23 cellular contexts compared by ENCODE assay signal in genomic region chr4:40912455-40913055, GRCh38.
A peak's percentile ranks its signal among the peaks of the same experiment; 100 is the strongest.
DNase-seq lines count a peak whose midpoint lies in the region; ATAC-seq and TF ChIP-seq lines count a peak whose summit lies in the region.
"Had no signal": no experiment of that assay in that cellular context is flagged by ENCODE, and none has a peak within 500 bp of the region (broad histone marks: within the 10 kb centered on the region; RNA-seq: fewer than 3 reads in every experiment).

No MANE protein-coding gene starts in this region.

- no peaks in the 10 kb centered on the region for H3K36me3 ChIP-seq in hepatocyte (replicated peaks; ENCODE audit: insufficient read depth, low read depth)

- no peaks in the 10 kb centered on the region for H3K9me3 ChIP-seq in hepatocyte (ENCODE audit: low read depth)

- no peaks in the 10 kb centered on the region for H3K9me2 ChIP-seq in hepatocyte (replicated peaks; ENCODE audit: insufficient read depth)

- CTCF ChIA-PET in WTC11 (lab: Charles Lee) = interaction anchor here (0.9 to 1.8 kb wide), 7 partner anchors 12 to 344 kb away, joined by 3 to 6 read pairs (median 4); partner anchors contain the start of gene UCHL1

- no peaks in the 10 kb centered on the region for H3K27me3 ChIP-seq in hepatocyte

- H3K27ac ChIP-seq in hepatocyte = peak overlapping the region; percentile 40
- H3K27ac ChIP-seq: parathyroid adenoma had no signal

- no peaks in the 10 kb centered on the region for H4K20me1 ChIP-seq in hepatocyte (ENCODE audit: insufficient read depth, poor library complexity, severe bottlenecking)

- no peaks in the 10 kb centered on the region for H3K79me2 ChIP-seq in hepatocyte
- H3K79me2 ChIP-seq: parathyroid adenoma had no signal

- H3K4me1 ChIP-seq in hepatocyte (ENCODE audit: insufficient read depth) = peaks cover 5% of the 10 kb centered on the region
- H3K4me1 ChIP-seq: parathyroid adenoma had no signal

- no peak overlapping the region for H3K4me2 ChIP-seq in hepatocyte

- H2AFZ ChIP-seq in hepatocyte = no peak overlapping the region
- H2AFZ ChIP-seq: parathyroid adenoma had no signal

- no peak for ATAC-seq in stimulated activated naive CD8-positive, alpha-beta T cell treated with anti-CD3 and anti-CD28 coated beads, Interleukin-15, Interleukin-2, amounts not matched to agents 100 U/mL and 50 U/mL, for 24 hours
- no peak for ATAC-seq in WTC11
- ATAC-seq: HepG2, PC-3 had no signal

- H3K4me3 Mint-ChIP-seq in activated naive CD4-positive, alpha-beta T cell treated with anti-CD3 and anti-CD28 coated beads, Interleukin-2, amount 50 U/mL, for 24 hours = no peak overlapping the region
- H3K4me3 Mint-ChIP-seq in WTC11 = no peak overlapping the region
- H3K4me3 Mint-ChIP-seq: CD4-positive, alpha-beta T cell; H9; naive B cell had no signal

- WGBS in hepatocyte (ENCODE audit: low lambda C conversion rate, missing lambda C conversion rate) = 80% methylated on average over 11 of the region's 11 CpGs

- no peaks in the 10 kb centered on the region for H3K9me3 Mint-ChIP-seq in activated naive CD4-positive, alpha-beta T cell treated with anti-CD3 and anti-CD28 coated beads, Interleukin-2, amount 50 U/mL, for 24 hours
- H3K9me3 Mint-ChIP-seq in WTC11 = peaks cover 4% of the 10 kb centered on the region; the same call in 1 of the 2 replicates
- H3K9me3 Mint-ChIP-seq: activated T-helper 2 cell treated with anti-CD3 and anti-CD28 coated beads, Interferon-gamma antibody, Interleukin-2, Interleukin-4, amounts not matched to agents 10 μg/mL and 5 μg/mL and 100 μg/mL, durations not matched to agents 14 hours and 24 hours and 36 hours; CD4-positive, alpha-beta T cell; H9 had no signal

- H3K4me1 Mint-ChIP-seq in activated naive CD4-positive, alpha-beta T cell treated with anti-CD3 and anti-CD28 coated beads, Interleukin-2, amount 50 U/mL, for 24 hours = peaks cover 31% of the 10 kb centered on the region
- H3K4me1 Mint-ChIP-seq in WTC11 = peaks cover 19% of the 10 kb centered on the region; the same call in 1 of the 2 replicates

- H3K36me3 Mint-ChIP-seq in activated naive CD4-positive, alpha-beta T cell treated with anti-CD3 and anti-CD28 coated beads, Interleukin-2, amount 50 U/mL, for 24 hours = no peaks in the 10 kb centered on the region
- H3K36me3 Mint-ChIP-seq in WTC11 = no peaks in the 10 kb centered on the region
- H3K36me3 Mint-ChIP-seq: naive B cell had no signal

- no peak overlapping the region for H3K4me3 ChIP-seq in hepatocyte

- POLR2A ChIA-PET in WTC11 (lab: Charles Lee) = no interaction called here

- no peaks in the 10 kb centered on the region for H3K27me3 Mint-ChIP-seq in activated naive CD4-positive, alpha-beta T cell treated with anti-CD3 and anti-CD28 coated beads, Interleukin-2, amount 50 U/mL, for 24 hours
- H3K27me3 Mint-ChIP-seq in WTC11 (ENCODE audit: low read depth) = no peaks in the 10 kb centered on the region
- H3K27me3 Mint-ChIP-seq: CD4-positive, alpha-beta T cell had no signal

- peak overlapping the region; percentile 79 for H3K27ac Mint-ChIP-seq in activated naive CD4-positive, alpha-beta T cell treated with anti-CD3 and anti-CD28 coated beads, Interleukin-2, amount 50 U/mL, for 24 hours
- H3K27ac Mint-ChIP-seq in WTC11 = no peak overlapping the region
- H3K27ac Mint-ChIP-seq: activated T-helper 2 cell treated with anti-CD3 and anti-CD28 coated beads, Interferon-gamma antibody, Interleukin-2, Interleukin-4, amounts not matched to agents 10 μg/mL and 5 μg/mL and 100 μg/mL, durations not matched to agents 14 hours and 24 hours and 36 hours; CD4-positive, alpha-beta T cell; H9; naive B cell had no signal

- no peak for TF ChIP-seq CTCF in hepatocyte (IDR thresholded peaks at IDR 0.05; ENCODE audit: poor library complexity)
- TF ChIP-seq CTCF in WTC11 (IDR thresholded peaks at IDR 0.05) = no peak

- no peak for DNase-seq in activated naive CD4-positive, alpha-beta T cell treated with Interleukin-2 at 50 U/mL for 16 hours
- DNase-seq in amniotic epithelial cell (ENCODE audit: low read depth) = peak; percentile 83
- DNase-seq in hepatocyte (ENCODE audit: low spot score) = no peak
- DNase-seq in superior temporal gyrus (ENCODE audit: extremely low spot score) = peak; percentile 55
- no peak for DNase-seq in stimulated activated naive CD8-positive, alpha-beta T cell treated with anti-CD3 and anti-CD28 coated beads, Interleukin-15, Interleukin-2, amounts not matched to agents 100 U/mL and 50 U/mL, for 24 hours
- DNase-seq in NCI-H1694 (lab: John Stamatoyannopoulos, UW) = no peak
- DNase-seq in WTC11 (ENCODE audit: low spot score) = no peak
- DNase-seq: CD4-positive, alpha-beta T cell; central memory CD4-positive, alpha-beta T cell; DMS53; effector memory CD4-positive, alpha-beta T cell; H9; naive B cell; NCI-H1436; NCI-H2171; NCI-H69; PC-3; stimulated activated CD4-positive, alpha-beta T cell treated with anti-CD3 and anti-CD28 coated beads, Interleukin-2, amount 100 ng/mL, for 48 hours; T-helper 9 cell had no signal

TF ChIP-seq in WTC11, 78 proteins besides CTCF, POLR2A, EP300 and RAD21:
- TF ChIP-seq SOX15 (CRISPR knock-in tag; IDR thresholded peaks at IDR 0.05) = no peak
- no peak for TF ChIP-seq ZNF425 (CRISPR knock-in tag; conservative IDR thresholded peaks at IDR 0.05)
- TF ChIP-seq ETV6 (CRISPR knock-in tag; IDR thresholded peaks at IDR 0.05) = no peak
- no peak for TF ChIP-seq GRHL2 (CRISPR knock-in tag; IDR thresholded peaks at IDR 0.05; ENCODE audit: insufficient replicate concordance, severe bottlenecking)
- TF ChIP-seq ZMAT4 (CRISPR knock-in tag; IDR thresholded peaks at IDR 0.05) = no peak
- TF ChIP-seq NFATC4 (CRISPR knock-in tag; IDR thresholded peaks at IDR 0.05) = no peak
- no peak for TF ChIP-seq JAZF1 (CRISPR knock-in tag; IDR thresholded peaks at IDR 0.05)
- no peak for TF ChIP-seq NR2C2 (CRISPR knock-in tag; IDR thresholded peaks at IDR 0.05)
- TF ChIP-seq ZBTB21 (CRISPR knock-in tag; IDR thresholded peaks at IDR 0.05; ENCODE audit: borderline replicate concordance) = no peak
- TF ChIP-seq ZNF219 (CRISPR knock-in tag; IDR thresholded peaks at IDR 0.05; ENCODE audit: borderline replicate concordance) = no peak
- no peak for TF ChIP-seq ERG (CRISPR knock-in tag; IDR thresholded peaks at IDR 0.05)
- no peak for TF ChIP-seq EMX1 (CRISPR knock-in tag; IDR thresholded peaks at IDR 0.05)
TF ChIP-seq in WTC11: peak in this region for 0.

Comparison
In these comparisons a context has a peak if more than half of its experiments do, and no peak if none do; other contexts are left out.
1. DNase-seq: peak in amniotic epithelial cell (single experiment) and superior temporal gyrus (single experiment); none in activated naive CD4-positive, alpha-beta T cell treated with Interleukin-2 at 50 U/mL for 16 hours (single experiment), hepatocyte (single experiment), stimulated activated naive CD8-positive, alpha-beta T cell treated with anti-CD3 and anti-CD28 coated beads, Interleukin-15, Interleukin-2, amounts not matched to agents 100 U/mL and 50 U/mL, for 24 hours (single experiment), NCI-H1694 (single experiment) and WTC11 (single experiment).